ENCODE assay signal across 13 cellular contexts in the genomic region with DNA sequence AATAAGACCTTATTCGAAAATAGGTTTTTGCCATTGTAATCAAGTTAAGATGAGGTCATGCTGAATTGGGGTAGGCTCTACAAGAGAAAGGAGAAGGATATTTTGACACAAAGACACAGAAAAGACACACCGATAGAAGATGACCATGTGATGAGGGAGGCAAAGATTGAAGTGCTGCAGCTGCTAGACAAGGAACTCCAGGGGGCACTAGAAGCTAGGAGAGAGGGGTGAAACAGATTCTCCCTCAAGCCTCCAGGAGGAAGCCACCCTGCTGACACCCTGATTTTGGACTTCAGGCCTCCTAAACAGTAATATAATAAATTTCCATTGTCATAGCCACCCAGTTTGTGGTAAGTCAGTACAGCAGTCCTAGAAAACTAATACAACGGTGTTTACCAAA.
DNase-seq lines count a peak whose midpoint lies in the region; ATAC-seq, FAIRE-seq and TF ChIP-seq lines count a peak whose summit lies in the region.
"Had no signal": no experiment of that assay in that cellular context is flagged by ENCODE, and none has a peak within 500 bp of the region (broad histone marks: within the 10 kb centered on the region; RNA-seq: fewer than 3 reads in every experiment).

No MANE protein-coding gene starts in this region.

- no peaks in the 10 kb centered on the region for H3K36me3 ChIP-seq in Peyer's patch
- H3K36me3 ChIP-seq: stomach had no signal

- no peak overlapping the region for H3K27ac ChIP-seq in 22Rv1
- no peak overlapping the region for H3K27ac ChIP-seq in Peyer's patch
- H3K27ac ChIP-seq: stomach had no signal

- ATAC-seq in GM18502 (IDR thresholded peaks at IDR 0.05; ENCODE audit: poor library complexity, unreplicated experiment) (peak; percentile 49), HG03565 (IDR thresholded peaks at IDR 0.05; ENCODE audit: unreplicated experiment) (no peak)
- ATAC-seq: activated CD8-positive, alpha-beta memory T cell treated with anti-CD3 and anti-CD28 coated beads, Interleukin-2, amount 10 ng/mL, durations not matched to agents 7 days and 5 days had no signal

- TF ChIP-seq CTCF in 22Rv1 (IDR thresholded peaks at IDR 0.05) = peak; percentile 42; the same call in 1 of the 2 replicates
- TF ChIP-seq CTCF in choroid plexus epithelial cell (conservative IDR thresholded peaks at IDR 0.05; ENCODE audit: low read depth, low read length) = no peak
- peak in 3 of 6 experiments; percentile 36 to 42 (median 37) for TF ChIP-seq CTCF in Peyer's patch (IDR thresholded peaks at IDR 0.05)

- no peak for TF ChIP-seq POLR2A in Peyer's patch (IDR thresholded peaks at IDR 0.05)

- no peak for FAIRE-seq in HTR-8/SVneo (lab: Jason Lieb, UNC)
- FAIRE-seq: endometrium had no signal

- no peaks in the 10 kb centered on the region for H3K27me3 ChIP-seq in Peyer's patch
- H3K27me3 ChIP-seq: stomach had no signal

- DNase-seq in NCI-H2171 (lab: John Stamatoyannopoulos, UW) = peak; percentile 7
- DNase-seq in choroid plexus epithelial cell (ENCODE audit: low read depth) = peak; percentile 1
- no peak for DNase-seq in Peyer's patch
- no peak for DNase-seq in stimulated activated CD4-positive, alpha-beta T cell treated with anti-CD3 and anti-CD28 coated beads, Interleukin-2, amount 100 ng/mL, for 48 hours
- DNase-seq in HTR-8/SVneo (ENCODE audit: insufficient read length, low spot score) = no peak
- DNase-seq: activated CD8-positive, alpha-beta memory T cell treated with anti-CD3 and anti-CD28 coated beads, Interleukin-2, amount 10 ng/mL, durations not matched to agents 7 days and 5 days; CD4-positive, alpha-beta memory T cell; NCI-H226; stomach had no signal

- H3K9me3 ChIP-seq in Peyer's patch = no peaks in the 10 kb centered on the region
- H3K9me3 ChIP-seq: stomach had no signal

- H3K4me3 ChIP-seq in choroid plexus epithelial cell (ENCODE audit: low read depth, low read length) = no peak overlapping the region
- no peak overlapping the region for H3K4me3 ChIP-seq in Peyer's patch
- H3K4me3 ChIP-seq: stomach had no signal

- H3K4me1 ChIP-seq in Peyer's patch = no peaks in the 10 kb centered on the region
- H3K4me1 ChIP-seq: stomach had no signal

Comparison
In these comparisons a context has a peak if more than half of its experiments do, and no peak if none do; other contexts are left out.
1. DNase-seq: peak in NCI-H2171 (single experiment) and choroid plexus epithelial cell (single experiment); none in Peyer's patch (0 of 3), stimulated activated CD4-positive, alpha-beta T cell treated with anti-CD3 and anti-CD28 coated beads, Interleukin-2, amount 100 ng/mL, for 48 hours (0 of 2) and HTR-8/SVneo (single experiment).